Comparison of ENCODE assay signal across 26 cellular contexts in genomic region chr4:54614094-54614493, GRCh38. TPM values are rescaled to one million over a fixed set of nuclear protein-coding genes. Genes with fewer than 3 reads are reported as not detected.
DNase-seq lines count a peak whose midpoint lies in the region; ATAC-seq, FAIRE-seq and TF ChIP-seq lines count a peak whose summit lies in the region.
"Had no signal": no experiment of that assay in that cellular context is flagged by ENCODE, and none has a peak within 500 bp of the region (broad histone marks: within the 10 kb centered on the region; RNA-seq: fewer than 3 reads in every experiment).

No MANE protein-coding gene starts in this region.

- no peak overlapping the region for H3K23ac ChIP-seq in IMR-90 (ENCODE audit: low read depth, low read length)

- H4K20me1 ChIP-seq in IMR-90 (ENCODE audit: insufficient read depth, low read length) (no peaks in the 10 kb centered on the region), Karpas-422 (ENCODE audit: insufficient read depth, low read depth, low read length) (no peaks in the 10 kb centered on the region), K562 (replicated peaks; ENCODE audit: control insufficient read depth, insufficient read depth, low read length) (no peaks in the 10 kb centered on the region)
- H4K20me1 ChIP-seq: BLaER1 treated with 17β-estradiol and CSF1 and Interleukin-3, amounts not matched to agents 10 nM and 100 nM had no signal

- dilution Hi-C loops in IMR-90 (cut with HindIII; ENCODE audit: low sequenced_read_pairs, unreplicated experiment), result no loop called here

- no peak overlapping the region for H3K4me3 ChIP-seq in IMR-90 (ENCODE audit: insufficient read depth, low read depth, low read length)
- no peak overlapping the region for H3K4me3 ChIP-seq in Karpas-422 (ENCODE audit: low read length)
- H3K4me3 ChIP-seq in K562, result no peak overlapping the region
- H3K4me3 ChIP-seq: BLaER1 treated with 17β-estradiol and CSF1 and Interleukin-3, amounts not matched to agents 10 nM and 100 nM; GM23248 had no signal

- FAIRE-seq in K562 (lab: Jason Lieb, UNC), result no peak
- FAIRE-seq: GM12892, HTR-8/SVneo had no signal

- no peak overlapping the region for H2AK5ac ChIP-seq in IMR-90 (ENCODE audit: low read depth, low read length)

- no peaks in the 10 kb centered on the region for H3K9me2 ChIP-seq in Karpas-422 (replicated peaks; ENCODE audit: insufficient read depth, low read length)
- H3K9me2 ChIP-seq: SK-N-SH had no signal

- ATAC-seq in IMR-90 (ENCODE audit: low read depth) (no peak), K562 (no peak)
- ATAC-seq: Panc1 had no signal

- H3K27ac ChIP-seq in IMR-90 (ENCODE audit: insufficient read depth, low read length) (no peak overlapping the region), Karpas-422 (ENCODE audit: low read length) (no peak overlapping the region), K562 (ENCODE audit: extremely low read depth, low read depth, low read length) (no peak overlapping the region)
- H3K27ac ChIP-seq: BLaER1 treated with 17β-estradiol and CSF1 and Interleukin-3, amounts not matched to agents 10 nM and 100 nM; GM23248 had no signal

- no peak overlapping the region for H3K14ac ChIP-seq in IMR-90 (replicated peaks; ENCODE audit: low read depth, low read length)

- intact Hi-C loops in IMR-90 (cut with micrococcal nuclease), result no loop called here
- intact Hi-C loops in K562 (cut with micrococcal nuclease), result no loop called here

- DNase-seq in IMR-90 (no peak), Karpas-422 (peak; percentile 22), NCI-H345 (lab: John Stamatoyannopoulos, UW) (peak; percentile 69), K562 (ENCODE audit: extremely low read depth in 1 of 4, low spot score in 3 of 4) (no peak), GOT3 (lab: John Stamatoyannopoulos, UW) (no peak), GDM1 (lab: John Stamatoyannopoulos, UW) (no peak), AG08395 (ENCODE audit: low spot score) (no peak)
- DNase-seq in activated T-cell treated with anti-CD3 and anti-CD28 coated beads, Interleukin-2, amount 50 U/mL, for 48 hours, result no peak
- DNase-seq: ACHN; Calu3; CD4-positive, alpha-beta memory T cell; DMS153; GM23248; HCEC 1CT; NCI-H1092 treated with DMSO at 0.1 percent for 48 hours; NCI-H187; NCI-H2171; NCI-H446; NCI-H69; SIG-M5; SK-N-SH had no signal

- H3K56ac ChIP-seq in IMR-90 (ENCODE audit: extremely low read depth, insufficient read depth, low read length), result no peak overlapping the region

- BruUV-seq in IMR-90 (replicated peaks; lab: Mats Ljungman, UMichigan) (no TSS peak), K562 (replicated peaks; lab: Mats Ljungman, UMichigan) (no TSS peak)

- no peak for TF ChIP-seq EP300 in K562 (IDR thresholded peaks at IDR 0.05; ENCODE audit: low read length)

- TF ChIP-seq RAD21 in IMR-90 (IDR thresholded peaks at IDR 0.05; ENCODE audit: low read length), result no peak
- no peak for TF ChIP-seq RAD21 in K562 (CRISPR knock-in tag; conservative IDR thresholded peaks at IDR 0.05 in 1 of 2, IDR thresholded peaks at IDR 0.05 in 1 of 2)

- no peaks in the 10 kb centered on the region for H3K36me3 ChIP-seq in IMR-90 (ENCODE audit: control insufficient read depth, insufficient read depth, low read length)
- H3K36me3 ChIP-seq in Karpas-422 (ENCODE audit: insufficient read depth, low read length), result no peaks in the 10 kb centered on the region
- H3K36me3 ChIP-seq in K562 (ENCODE audit: control insufficient read depth, insufficient read depth, low read length), result no peaks in the 10 kb centered on the region
- H3K36me3 ChIP-seq: BLaER1 treated with 17β-estradiol and CSF1 and Interleukin-3, amounts not matched to agents 10 nM and 100 nM had no signal

- H3K79me1 ChIP-seq in IMR-90 (ENCODE audit: low read depth in 1 of 2, low read length in 2 of 2), result no peaks in the 10 kb centered on the region

- no peak overlapping the region for H4K91ac ChIP-seq in IMR-90 (ENCODE audit: insufficient read depth, low read depth, low read length)

- no peak overlapping the region for H2AK9ac ChIP-seq in IMR-90 (replicated peaks; ENCODE audit: low read depth, low read length, poor library complexity)

- no peak overlapping the region for H3K4me2 ChIP-seq in IMR-90 (ENCODE audit: low read depth, low read length)
- H3K4me2 ChIP-seq in Karpas-422 (ENCODE audit: low read depth, low read length, poor library complexity, severe bottlenecking), result no peak overlapping the region
- H3K4me2 ChIP-seq in K562 (ENCODE audit: insufficient read depth, low read length), result no peak overlapping the region
- H3K4me2 ChIP-seq: BLaER1 treated with 17β-estradiol and CSF1 and Interleukin-3, amounts not matched to agents 10 nM and 100 nM; SK-N-SH had no signal

- H4K8ac ChIP-seq in IMR-90 (ENCODE audit: low read depth in 2 of 2, low read length in 2 of 2), result no peak overlapping the region

- in situ Hi-C loops in IMR-90 (cut with MboI; ENCODE audit: low sequenced_read_pairs), result no loop called here
- in situ Hi-C loops in K562 (cut with MboI), result no loop called here

- H3K4me1 ChIP-seq in IMR-90 (ENCODE audit: control insufficient read depth, insufficient read depth, low read length), result no peaks in the 10 kb centered on the region
- no peaks in the 10 kb centered on the region for H3K4me1 ChIP-seq in Karpas-422 (ENCODE audit: low read length)
- H3K4me1 ChIP-seq in K562 (replicated peaks in 1 of 2; ENCODE audit: control insufficient read depth in 2 of 2, insufficient read depth in 2 of 2, low read length in 2 of 2), result no peaks in the 10 kb centered on the region
- H3K4me1 ChIP-seq: BLaER1 treated with 17β-estradiol and CSF1 and Interleukin-3, amounts not matched to agents 10 nM and 100 nM had no signal

- no peak overlapping the region for H3K4ac ChIP-seq in IMR-90 (ENCODE audit: low read depth, low read length)

- WGBS in IMR-90 (ENCODE audit: extremely low coverage in 2 of 2, insufficient read length in 1 of 2), 2 experiments, result 89% methylated on average over 1 of the region's 4 CpGs; no CpG with 5 or more reads in 1 of the 2 experiments
- 41% methylated on average over 4 of the region's 4 CpGs for WGBS in K562 (ENCODE audit: insufficient coverage, low coverage, missing lambda C conversion rate)

- peaks cover 6% of the 10 kb centered on the region for H3K27me3 ChIP-seq in IMR-90 (ENCODE audit: control insufficient read depth, insufficient read depth, low read length)
- H3K27me3 ChIP-seq in Karpas-422 (ENCODE audit: low read length), result no peaks in the 10 kb centered on the region
- H3K27me3 ChIP-seq in K562 (ENCODE audit: control insufficient read depth in 2 of 2, insufficient read depth in 2 of 2, low read length in 2 of 2), result no peaks in the 10 kb centered on the region
- H3K27me3 ChIP-seq: BLaER1 treated with 17β-estradiol and CSF1 and Interleukin-3, amounts not matched to agents 10 nM and 100 nM had no signal

- POLR2A ChIA-PET in IMR-90 (lab: Charles Lee; ENCODE audit: unreplicated experiment) (no interaction called here), K562 (lab: Yijun Ruan, JAX) (no interaction called here)

- H2BK5ac ChIP-seq in IMR-90 (ENCODE audit: low read depth, low read length, poor library complexity, severe bottlenecking), result no peak overlapping the region

- no peaks in the 10 kb centered on the region for H3K9me1 ChIP-seq in IMR-90 (ENCODE audit: insufficient read depth, low read length)
- H3K9me1 ChIP-seq in K562 (ENCODE audit: control insufficient read depth, insufficient read depth, low read length), result no peaks in the 10 kb centered on the region

- no peak overlapping the region for H4K5ac ChIP-seq in IMR-90 (ENCODE audit: low read depth, low read length)

- H3K18ac ChIP-seq in IMR-90 (ENCODE audit: low read depth, low read length), result no peak overlapping the region

- TF ChIP-seq POLR2A in IMR-90 (IDR thresholded peaks at IDR 0.05; ENCODE audit: low read depth, low read length) (no peak), K562 (conservative IDR thresholded peaks at IDR 0.05) (no peak)

- no peaks in the 10 kb centered on the region for H3K9me3 ChIP-seq in IMR-90 (ENCODE audit: control insufficient read depth, insufficient read depth, low read length)
- no peaks in the 10 kb centered on the region for H3K9me3 ChIP-seq in Karpas-422 (ENCODE audit: low read length)
- no peaks in the 10 kb centered on the region for H3K9me3 ChIP-seq in K562 (replicated peaks; ENCODE audit: control insufficient read depth, insufficient read depth, low read depth, low read length)
- H3K9me3 ChIP-seq: BLaER1 treated with 17β-estradiol and CSF1 and Interleukin-3, amounts not matched to agents 10 nM and 100 nM; SK-N-SH had no signal

- H2BK20ac ChIP-seq in IMR-90 (ENCODE audit: low read depth, low read length), result no peak overlapping the region

- H3K79me2 ChIP-seq in Karpas-422 (ENCODE audit: low read length) (no peaks in the 10 kb centered on the region), K562 (ENCODE audit: control insufficient read depth, insufficient read depth, low read length) (no peaks in the 10 kb centered on the region)

- TF ChIP-seq CTCF in IMR-90 (conservative IDR thresholded peaks at IDR 0.05; ENCODE audit: low read depth, low read length), result no peak
- no peak for TF ChIP-seq CTCF in K562 (IDR thresholded peaks at IDR 0.05 in 2 of 3, conservative IDR thresholded peaks at IDR 0.05 in 1 of 3; ENCODE audit: insufficient read depth in 2 of 3, low read depth in 1 of 3, low read length in 3 of 3)

- H2AFZ ChIP-seq in IMR-90 (replicated peaks; ENCODE audit: low read length, poor library complexity), result no peak overlapping the region
- H2AFZ ChIP-seq in Karpas-422 (ENCODE audit: low read length), result no peak overlapping the region
- no peak overlapping the region for H2AFZ ChIP-seq in K562 (ENCODE audit: low read depth, low read length)
- H2AFZ ChIP-seq: GM23248 had no signal

- CTCF ChIA-PET in IMR-90 (lab: Yijun Ruan, JAX), result no interaction called here
- CTCF ChIA-PET in K562 (lab: Yijun Ruan, JAX; ENCODE audit: low intra/inter-chr PET ratio), result no interaction called here

- H2BK15ac ChIP-seq in IMR-90 (ENCODE audit: low read depth, low read length), result no peak overlapping the region

- H3K9ac ChIP-seq in IMR-90 (ENCODE audit: low read depth, low read length) (no peak overlapping the region), Karpas-422 (ENCODE audit: low read length) (no peak overlapping the region), K562 (ENCODE audit: insufficient read depth in 1 of 2, low read depth in 2 of 2, low read length in 2 of 2) (no peak overlapping the region)
- H3K9ac ChIP-seq: BLaER1 treated with 17β-estradiol and CSF1 and Interleukin-3, amounts not matched to agents 10 nM and 100 nM; GM23248; SK-N-SH had no signal

- H2BK120ac ChIP-seq in IMR-90 (ENCODE audit: low read depth, low read length), result no peak overlapping the region

RNA-seq across cellular contexts. Expression of gene KIT, which starts 43.7 kb away (rescaled TPM):
- total RNA-seq in IMR-90 (2012; rRNA removed) (5.9 and 6.9 TPM in 2 replicates), K562 (2014; rRNA removed) (0.33 and 0.54 TPM in 2 replicates), K562 (2014; rRNA removed; fragmentation: Illumina TruSeq; extraction: Trizol) (0.41 and 0.55 TPM in 2 replicates), K562 (2015; rRNA removed; fragmentation: Illumina TruSeq; extraction: Trizol) (1.8 and 2.0 TPM in 2 replicates), K562 (2021) (1.00 and 1.1 TPM in 2 replicates)
- polyA plus RNA-seq in IMR-90 (2012; rRNA removed) (2.9 and 3.3 TPM in 2 replicates), K562 (2011; rRNA removed) (1.6 and 5.6 TPM in 2 replicates), K562 (2014; fragmentation: Illumina TruSeq; extraction: Trizol) (0.48 and 0.64 TPM in 2 replicates), K562 (2014; fragmentation: Nextera tagmentation; extraction: Ambion mirVana) (under 1 TPM; 0.27 to 0.57 TPM), K562 (2014; rRNA removed) (0.38 and 0.92 TPM in 2 replicates)
- polyA plus RNA-seq in IMR-90 (2012; cell fraction: cytosol; rRNA removed), result 4.5 and 4.9 TPM in 2 replicates
- 11.2 and 13.0 TPM in 2 replicates for polyA plus RNA-seq in IMR-90 (2012; cell fraction: nucleus; rRNA removed; ENCODE audit: low replicate concordance)
- total RNA-seq in Karpas-422 (2014; rRNA removed; shearing (Covaris generic); ENCODE audit: low replicate concordance), result not detected in 2 replicates
- 7.9 and 10.6 TPM in 2 replicates for total RNA-seq in K562 (2011; cell fraction: chromatin; rRNA removed; ENCODE audit: low replicate concordance)
- total RNA-seq in K562 (2011; cell fraction: nucleolus; rRNA removed), result 3.7 and 6.7 TPM in 2 replicates
- total RNA-seq in K562 (2011; cell fraction: nucleoplasm; rRNA removed), result 6.2 and 12.4 TPM in 2 replicates
- polyA plus RNA-seq in K562 (2011; cell fraction: cytosol; rRNA removed), result 0.96 and 1.7 TPM in 2 replicates
- 2.5 and 3.6 TPM in 2 replicates for polyA plus RNA-seq in K562 (2011; cell fraction: nucleus; rRNA removed)
- 1.6 and 2.6 TPM in 2 replicates for polyA plus RNA-seq in K562 (2012)
- 5.3 and 11.8 TPM in 2 replicates for polyA minus RNA-seq in K562 (2011; rRNA and poly(A)+ RNA removed)
- polyA minus RNA-seq in K562 (2011; cell fraction: cytosol; rRNA and poly(A)+ RNA removed), result 1.2 and 3.3 TPM in 2 replicates
- 3.2 and 3.4 TPM in 2 replicates for polyA minus RNA-seq in K562 (2011; cell fraction: nucleus; rRNA and poly(A)+ RNA removed)
- total RNA-seq: Calu3, G401 had no signal

Comparison
In these comparisons a context has a peak if more than half of its experiments do, and no peak if none do; other contexts are left out.
1. DNase-seq: peak in Karpas-422 (single experiment) and NCI-H345 (single experiment); none in IMR-90 (single experiment), K562 (0 of 4), GOT3 (single experiment), GDM1 (single experiment), activated T-cell treated with anti-CD3 and anti-CD28 coated beads, Interleukin-2, amount 50 U/mL, for 48 hours (0 of 2) and AG08395 (single experiment).